16 cellular contexts compared by ENCODE assay signal in the genomic region with DNA sequence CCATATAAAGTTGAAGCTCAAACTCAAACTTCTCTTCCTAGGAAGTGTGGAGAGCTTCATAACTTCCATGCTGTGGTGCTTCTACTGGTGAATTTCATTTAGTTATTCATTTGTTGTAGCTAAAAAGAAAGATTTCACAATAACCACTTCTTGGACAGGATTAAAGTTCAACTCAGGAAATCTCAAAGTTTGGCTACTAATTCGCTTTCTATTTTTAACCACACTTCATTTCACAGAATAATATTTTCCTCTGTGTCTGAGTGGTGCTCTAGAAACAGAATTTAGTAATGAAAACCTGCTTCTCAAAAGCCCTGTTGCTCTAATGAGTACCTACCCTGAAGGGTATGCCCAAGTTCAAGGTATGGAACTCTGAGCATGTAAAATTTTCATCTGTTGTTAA.
DNase-seq lines count a peak whose midpoint lies in the region; ATAC-seq, FAIRE-seq and TF ChIP-seq lines count a peak whose summit lies in the region.
"Had no signal": no experiment of that assay in that cellular context is flagged by ENCODE, and none has a peak within 500 bp of the region (broad histone marks: within the 10 kb centered on the region; RNA-seq: fewer than 3 reads in every experiment).

No MANE protein-coding gene starts in this region.

- H2BK5ac ChIP-seq in IMR-90 (ENCODE audit: low read depth, low read length, poor library complexity, severe bottlenecking) = peak overlapping the region; percentile 37

- peak overlapping the region; percentile 59; the same call in 1 of the 2 replicates for H3K4me2 ChIP-seq in IMR-90 (ENCODE audit: low read depth, low read length)
- no peak overlapping the region for H3K4me2 ChIP-seq in HepG2 (ENCODE audit: low read depth, low read length)
- H3K4me2 ChIP-seq: KMS-11 had no signal

- H3K14ac ChIP-seq in IMR-90 (replicated peaks; ENCODE audit: low read depth, low read length) = no peak overlapping the region

- ATAC-seq in IMR-90 (ENCODE audit: low read depth) (no peak), HepG2 (no peak), HG03460 (IDR thresholded peaks at IDR 0.05; ENCODE audit: unreplicated experiment) (no peak)
- ATAC-seq: esophagus mucosa had no signal

- no peak overlapping the region for H3K56ac ChIP-seq in IMR-90 (ENCODE audit: extremely low read depth, insufficient read depth, low read length)

- H3K27me3 ChIP-seq in IMR-90 (ENCODE audit: control insufficient read depth, insufficient read depth, low read length) = no peaks in the 10 kb centered on the region
- H3K27me3 ChIP-seq in HepG2 (ENCODE audit: control insufficient read depth in 1 of 2, insufficient read depth in 2 of 2, low read length in 2 of 2) = no peaks in the 10 kb centered on the region
- no peaks in the 10 kb centered on the region for H3K27me3 ChIP-seq in transverse colon

- intact Hi-C loops in IMR-90 (cut with micrococcal nuclease) = loop anchor here (1.0 kb wide), 1 partner anchor 89 kb away; no protein-coding TSS in a partner anchor
- intact Hi-C loops in HepG2 (cut with micrococcal nuclease; ENCODE audit: unreplicated experiment) = no loop called here
- intact Hi-C loops in transverse colon (cut with DNase I; ENCODE audit: low total_unique reads) = no loop called here

- H2AFZ ChIP-seq in IMR-90 (replicated peaks; ENCODE audit: low read length, poor library complexity) (no peak overlapping the region), HepG2 (ENCODE audit: low read length) (no peak overlapping the region)
- H2AFZ ChIP-seq: parathyroid adenoma had no signal

- H2AK5ac ChIP-seq in IMR-90 (ENCODE audit: low read depth, low read length) = no peak overlapping the region

- H3K23ac ChIP-seq in IMR-90 (ENCODE audit: low read depth, low read length) = no peak overlapping the region; the same call in 1 of the 2 replicates

- 0 out of 2 replicates have a peak overlapping the region, but pooled peaks have one; percentile 3 for H3K18ac ChIP-seq in IMR-90 (ENCODE audit: low read depth, low read length)

- H3K36me3 ChIP-seq in IMR-90 (ENCODE audit: control insufficient read depth, insufficient read depth, low read length) (no peaks in the 10 kb centered on the region), HepG2 (replicated peaks in 1 of 2; ENCODE audit: control insufficient read depth in 1 of 2, insufficient read depth in 2 of 2, low read length in 2 of 2) (no peaks in the 10 kb centered on the region), transverse colon (no peaks in the 10 kb centered on the region)

- no peak overlapping the region for H3K9ac ChIP-seq in IMR-90 (ENCODE audit: low read depth, low read length)
- H3K9ac ChIP-seq in HepG2 (ENCODE audit: insufficient read depth, low read depth, low read length) = no peak overlapping the region
- H3K9ac ChIP-seq: KMS-11, parathyroid adenoma had no signal

- BruUV-seq in IMR-90 (replicated peaks; lab: Mats Ljungman, UMichigan) (no TSS peak), HepG2 (replicated peaks; lab: Mats Ljungman, UMichigan) (no TSS peak)

- H2AK9ac ChIP-seq in IMR-90 (replicated peaks; ENCODE audit: low read depth, low read length, poor library complexity) = no peak overlapping the region

- in situ Hi-C loops in IMR-90 (cut with MboI; ENCODE audit: low sequenced_read_pairs) = loop anchor here (25.0 kb wide), 1 partner anchor 1054 kb away; a partner anchor contains a TSS
- in situ Hi-C loops in HepG2 (cut with HindIII; ENCODE audit: extremely low pct_ligation_motif_present, low pct_unique_long_range_greater_than_20kb) = no loop called here
- in situ Hi-C loops in transverse colon (cut with MboI; ENCODE audit: low pct_ligation_motif_present in 1 of 4, low pct_unique_long_range_greater_than_20kb in 1 of 4, low sequenced_read_pairs in 3 of 4) = no loop called here

- H2BK120ac ChIP-seq in IMR-90 (ENCODE audit: low read depth, low read length) = peak overlapping the region; percentile 46; the same call in 1 of the 2 replicates

- no peak overlapping the region for H4K8ac ChIP-seq in IMR-90 (ENCODE audit: low read depth in 2 of 2, low read length in 2 of 2)

- DNase-seq in IMR-90 (peak; percentile 63), fibroblast of gingiva (ENCODE audit: low read depth) (peak; percentile 73), HepG2 (ENCODE audit: low spot score) (no peak), transverse colon (no peak), substantia nigra (lab: John Stamatoyannopoulos, UW) (no peak), NCI-H1105 treated with DMSO at 0.1 percent for 48 hours (lab: John Stamatoyannopoulos, UW) (no peak)
- DNase-seq: activated CD4-positive, CD25-positive, alpha-beta regulatory T cell; activated naive CD8-positive, alpha-beta T cell treated with anti-CD3 and anti-CD28 coated beads for 36 hours; NCI-H1436 treated with DMSO at 0.1 percent for 48 hours; NCI-H446 treated with DMSO at 0.1 percent for 48 hours had no signal

- no CpG with 5 or more reads among the region's 1 CpG for WGBS in IMR-90 (ENCODE audit: extremely low coverage in 2 of 2, insufficient read length in 1 of 2), 2 experiments
- 3% methylated on average over 1 of the region's 1 CpG for WGBS in HepG2 (ENCODE audit: low lambda C conversion rate)
- 40 to 52% methylated on average over 1 of the region's 1 CpG for WGBS in transverse colon (ENCODE audit: low coverage in 1 of 2), 2 donors

- CTCF ChIA-PET in IMR-90 (lab: Yijun Ruan, JAX) = interaction anchor here (0.6 to 0.7 kb wide), 2 partner anchors 32 to 66 kb away, joined by 3 read pairs; no protein-coding TSS in a partner anchor
- CTCF ChIA-PET in HepG2 (lab: Yijun Ruan, JAX; ENCODE audit: low intra/inter-chr PET ratio, low total read pairs) = no interaction called here

- no peaks in the 10 kb centered on the region for H3K9me3 ChIP-seq in IMR-90 (ENCODE audit: control insufficient read depth, insufficient read depth, low read length)
- no peaks in the 10 kb centered on the region for H3K9me3 ChIP-seq in HepG2 (ENCODE audit: low read length)
- H3K9me3 ChIP-seq in transverse colon = no peaks in the 10 kb centered on the region

- TF ChIP-seq EP300 in HepG2 (IDR thresholded peaks at IDR 0.05; ENCODE audit: low read depth in 2 of 2, low read length in 2 of 2) (no peak), HepG2 (CRISPR knock-in tag; IDR thresholded peaks at IDR 0.05; ENCODE audit: borderline replicate concordance) (no peak), transverse colon (IDR thresholded peaks at IDR 0.05; ENCODE audit: low read depth) (no peak)

- H3K9me1 ChIP-seq in IMR-90 (ENCODE audit: insufficient read depth, low read length) = no peaks in the 10 kb centered on the region

- FAIRE-seq in HepG2 (lab: Jason Lieb, UNC) = no peak
- FAIRE-seq: colon, H54 had no signal

- no peak overlapping the region for H2BK20ac ChIP-seq in IMR-90 (ENCODE audit: low read depth, low read length)

- H3K4me3 ChIP-seq in IMR-90 (ENCODE audit: insufficient read depth, low read depth, low read length) (no peak overlapping the region), HepG2 (replicated peaks in 1 of 3; ENCODE audit: insufficient read depth in 1 of 3, low read depth in 2 of 3, low read length in 3 of 3) (no peak overlapping the region), transverse colon (no peak overlapping the region)

- no peak overlapping the region for H2BK15ac ChIP-seq in IMR-90 (ENCODE audit: low read depth, low read length)

- no peak for TF ChIP-seq POLR2A in IMR-90 (IDR thresholded peaks at IDR 0.05; ENCODE audit: low read depth, low read length)
- no peak for TF ChIP-seq POLR2A in HepG2 (IDR thresholded peaks at IDR 0.05; ENCODE audit: insufficient read depth in 1 of 2, low read depth in 2 of 2, low read length in 2 of 2)
- TF ChIP-seq POLR2A in transverse colon (IDR thresholded peaks at IDR 0.05) = no peak

- H4K20me1 ChIP-seq in IMR-90 (ENCODE audit: insufficient read depth, low read length) (no peaks in the 10 kb centered on the region), HepG2 (ENCODE audit: insufficient read depth, low read length) (no peaks in the 10 kb centered on the region)

- H3K27ac ChIP-seq in IMR-90 (ENCODE audit: insufficient read depth, low read length) (0 out of 2 replicates have a peak overlapping the region, but pooled peaks have one; percentile 12), HepG2 (ENCODE audit: extremely low read length, insufficient read depth, low read length) (no peak overlapping the region), transverse colon (peak overlapping the region in 3 of 4 donors; percentile 6 to 42 (median 35)), substantia nigra (ENCODE audit: low read depth, low read length, poor library complexity, severe bottlenecking) (no peak overlapping the region)
- H3K27ac ChIP-seq: KMS-11, parathyroid adenoma had no signal

- H4K5ac ChIP-seq in IMR-90 (ENCODE audit: low read depth, low read length) = no peak overlapping the region

- H3K4ac ChIP-seq in IMR-90 (ENCODE audit: low read depth, low read length) = no peak overlapping the region

- H3K4me1 ChIP-seq in IMR-90 (ENCODE audit: control insufficient read depth, insufficient read depth, low read length) (peaks cover 11% of the 10 kb centered on the region), HepG2 (ENCODE audit: insufficient read depth, low read length) (no peaks in the 10 kb centered on the region), transverse colon (peaks cover 0 to 3% (median 0%) of the 10 kb centered on the region in 4 donors)
- H3K4me1 ChIP-seq: parathyroid adenoma had no signal

- TF ChIP-seq RAD21 in IMR-90 (IDR thresholded peaks at IDR 0.05; ENCODE audit: low read length) (no peak), HepG2 (CRISPR knock-in tag; IDR thresholded peaks at IDR 0.05) (no peak)

- no peak overlapping the region for H4K91ac ChIP-seq in IMR-90 (ENCODE audit: insufficient read depth, low read depth, low read length)

- TF ChIP-seq CTCF in IMR-90 (conservative IDR thresholded peaks at IDR 0.05; ENCODE audit: low read depth, low read length) (no peak), HepG2 (CRISPR knock-in tag; IDR thresholded peaks at IDR 0.05) (no peak), transverse colon (IDR thresholded peaks at IDR 0.05) (no peak)

- POLR2A ChIA-PET in IMR-90 (lab: Charles Lee; ENCODE audit: unreplicated experiment) = no interaction called here
- POLR2A ChIA-PET in HepG2 (lab: Yijun Ruan, JAX) = no interaction called here

- dilution Hi-C loops in IMR-90 (cut with HindIII; ENCODE audit: low sequenced_read_pairs, unreplicated experiment) = no loop called here

- H3K79me2 ChIP-seq in HepG2 (ENCODE audit: insufficient read depth, low read length) = no peaks in the 10 kb centered on the region
- H3K79me2 ChIP-seq: parathyroid adenoma had no signal

- no peaks in the 10 kb centered on the region for H3K79me1 ChIP-seq in IMR-90 (ENCODE audit: low read depth in 1 of 2, low read length in 2 of 2)

TF ChIP-seq in IMR-90, 13 proteins besides CTCF, POLR2A, EP300 and RAD21:
- TF ChIP-seq CHD1 (IDR thresholded peaks at IDR 0.05; ENCODE audit: low read depth, low read length) (no peak), CEBPB (IDR thresholded peaks at IDR 0.05; ENCODE audit: low read depth, low read length) (peak; percentile 86)

TF ChIP-seq in HepG2, 621 proteins besides CTCF, POLR2A, EP300 and RAD21 (continues in another document):
- TF ChIP-seq CEBPB (IDR thresholded peaks at IDR 0.05; ENCODE audit: borderline replicate concordance, low read depth, low read length) = 0 out of 2 replicates have a peak, but pooled peaks have one; percentile 13

Comparison
In these comparisons a context has a peak if more than half of its experiments do, and no peak if none do; other contexts are left out.
1. DNase-seq: peak in IMR-90 (single experiment) and fibroblast of gingiva (single experiment); none in HepG2 (single experiment), transverse colon (single experiment), substantia nigra (0 of 49) and NCI-H1105 treated with DMSO at 0.1 percent for 48 hours (single experiment).
2. H3K27ac ChIP-seq: peak in IMR-90 (single experiment) and transverse colon (3 of 4); none in HepG2 (single experiment) and substantia nigra (single experiment).